Comparison of ENCODE assay signal across 3 cellular contexts in the genomic region with DNA sequence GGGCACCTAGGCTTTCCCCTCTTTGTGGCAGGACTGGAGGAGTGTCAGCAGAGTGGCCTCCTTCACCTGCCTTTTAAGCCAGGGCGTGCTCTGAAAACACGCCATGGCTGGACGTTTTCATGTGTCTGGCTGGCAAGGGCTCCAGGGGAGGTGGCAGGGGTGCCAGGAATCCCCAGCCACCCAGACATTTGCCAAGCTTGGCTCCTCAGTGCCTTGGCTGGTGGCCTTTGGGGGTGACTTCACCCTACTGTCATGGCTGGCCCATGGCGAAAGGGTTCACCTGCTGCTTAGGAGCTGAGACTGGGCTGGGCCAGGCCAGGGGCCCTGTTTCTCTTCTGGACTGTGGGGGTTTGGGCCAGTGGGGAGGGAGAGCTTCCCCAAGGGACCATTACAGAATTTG.
TF ChIP-seq lines count a peak whose summit lies in the region.

No MANE protein-coding gene starts in this region.

TF ChIP-seq in A549, 52 proteins besides CTCF, POLR2A, EP300 and RAD21:
- TF ChIP-seq, protein P1, sequence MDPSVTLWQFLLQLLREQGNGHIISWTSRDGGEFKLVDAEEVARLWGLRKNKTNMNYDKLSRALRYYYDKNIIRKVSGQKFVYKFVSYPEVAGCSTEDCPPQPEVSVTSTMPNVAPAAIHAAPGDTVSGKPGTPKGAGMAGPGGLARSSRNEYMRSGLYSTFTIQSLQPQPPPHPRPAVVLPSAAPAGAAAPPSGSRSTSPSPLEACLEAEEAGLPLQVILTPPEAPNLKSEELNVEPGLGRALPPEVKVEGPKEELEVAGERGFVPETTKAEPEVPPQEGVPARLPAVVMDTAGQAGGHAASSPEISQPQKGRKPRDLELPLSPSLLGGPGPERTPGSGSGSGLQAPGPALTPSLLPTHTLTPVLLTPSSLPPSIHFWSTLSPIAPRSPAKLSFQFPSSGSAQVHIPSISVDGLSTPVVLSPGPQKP (IDR thresholded peaks at IDR 0.05; ENCODE audit: low read depth, low read length) = no peak
- TF ChIP-seq EHMT2 (IDR thresholded peaks at IDR 0.05; ENCODE audit: low read depth) (no peak), POLR2AphosphoS2 (conservative IDR thresholded peaks at IDR 0.05; ENCODE audit: low read length) (no peak), GATA3 (IDR thresholded peaks at IDR 0.05; ENCODE audit: borderline replicate concordance) (no peak), TP53 (CRISPR knock-in tag; IDR thresholded peaks at IDR 0.05) (no peak), NR3C1 (IDR thresholded peaks at IDR 0.05) (no peak), PHF8 (IDR thresholded peaks at IDR 0.05; ENCODE audit: borderline replicate concordance, low read depth) (no peak), RNF2 (IDR thresholded peaks at IDR 0.05; ENCODE audit: borderline replicate concordance, low read depth) (no peak), ZFP36 (IDR thresholded peaks at IDR 0.05; ENCODE audit: borderline replicate concordance, partially characterized antibody) (no peak), HDAC2 (IDR thresholded peaks at IDR 0.05) (no peak)
TF ChIP-seq in A549: peak in this region for 0.

TF ChIP-seq in H1, 55 proteins besides CTCF, POLR2A, EP300 and RAD21 (continues in another document):
- no peak for TF ChIP-seq POLR2AphosphoS5 (IDR thresholded peaks at IDR 0.05; ENCODE audit: low read depth, low read length)
- no peak for TF ChIP-seq KDM4A (IDR thresholded peaks at IDR 0.05; ENCODE audit: low read depth, low read length, severe bottlenecking)
- no peak for TF ChIP-seq GTF2F1 (IDR thresholded peaks at IDR 0.05; ENCODE audit: borderline replicate concordance, low read depth, low read length)
- TF ChIP-seq RBBP5 (IDR thresholded peaks at IDR 0.05; ENCODE audit: borderline replicate concordance, low read depth, low read length) = no peak
- TF ChIP-seq ASH2L (IDR thresholded peaks at IDR 0.05; ENCODE audit: low read length) = no peak
- TF ChIP-seq SP2 (IDR thresholded peaks at IDR 0.05; ENCODE audit: low read length) = no peak
- no peak for TF ChIP-seq JUN (IDR thresholded peaks at IDR 0.05; ENCODE audit: low read depth, low read length)
- TF ChIP-seq, protein P2, sequence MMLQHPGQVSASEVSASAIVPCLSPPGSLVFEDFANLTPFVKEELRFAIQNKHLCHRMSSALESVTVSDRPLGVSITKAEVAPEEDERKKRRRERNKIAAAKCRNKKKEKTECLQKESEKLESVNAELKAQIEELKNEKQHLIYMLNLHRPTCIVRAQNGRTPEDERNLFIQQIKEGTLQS (IDR thresholded peaks at IDR 0.05; ENCODE audit: insufficient read depth, low read depth, low read length) = no peak
- no peak for TF ChIP-seq CTBP2 (IDR thresholded peaks at IDR 0.05; ENCODE audit: borderline replicate concordance, insufficient read depth, insufficient read length, low read length)
- TF ChIP-seq CHD2 (IDR thresholded peaks at IDR 0.05; ENCODE audit: low read length) = no peak
- no peak for TF ChIP-seq EGR1 (IDR thresholded peaks at IDR 0.05; ENCODE audit: borderline replicate concordance, low read depth, low read length)
- TF ChIP-seq BCL11A (IDR thresholded peaks at IDR 0.05; ENCODE audit: low read depth in 2 of 2, low read length in 2 of 2) = no peak
- TF ChIP-seq BACH1 (IDR thresholded peaks at IDR 0.05; ENCODE audit: low read length) = no peak

TF ChIP-seq in HEK293T, 16 proteins besides CTCF, POLR2A, EP300 and RAD21:
- TF ChIP-seq ARNT (IDR thresholded peaks at IDR 0.05) = no peak
- TF ChIP-seq SUZ12 (IDR thresholded peaks at IDR 0.05) = no peak
- TF ChIP-seq FOXM1 (IDR thresholded peaks at IDR 0.05; ENCODE audit: borderline replicate concordance) = no peak
- no peak for TF ChIP-seq FOXA1 (IDR thresholded peaks at IDR 0.05)
- no peak for TF ChIP-seq HDGF (IDR thresholded peaks at IDR 0.05; ENCODE audit: borderline replicate concordance)
- no peak for TF ChIP-seq BHLHE40 (IDR thresholded peaks at IDR 0.05; ENCODE audit: borderline replicate concordance)
- no peak for TF ChIP-seq LEF1 (IDR thresholded peaks at IDR 0.05; ENCODE audit: borderline replicate concordance)
- TF ChIP-seq FOXK2 (IDR thresholded peaks at IDR 0.05) = no peak
- TF ChIP-seq SP1 (IDR thresholded peaks at IDR 0.05) = no peak
- TF ChIP-seq ZNF384 (IDR thresholded peaks at IDR 0.05) = no peak
- TF ChIP-seq L3MBTL2 (conservative IDR thresholded peaks at IDR 0.05) = no peak
- no peak for TF ChIP-seq TARDBP (IDR thresholded peaks at IDR 0.05)
